In the genomic region with DNA sequence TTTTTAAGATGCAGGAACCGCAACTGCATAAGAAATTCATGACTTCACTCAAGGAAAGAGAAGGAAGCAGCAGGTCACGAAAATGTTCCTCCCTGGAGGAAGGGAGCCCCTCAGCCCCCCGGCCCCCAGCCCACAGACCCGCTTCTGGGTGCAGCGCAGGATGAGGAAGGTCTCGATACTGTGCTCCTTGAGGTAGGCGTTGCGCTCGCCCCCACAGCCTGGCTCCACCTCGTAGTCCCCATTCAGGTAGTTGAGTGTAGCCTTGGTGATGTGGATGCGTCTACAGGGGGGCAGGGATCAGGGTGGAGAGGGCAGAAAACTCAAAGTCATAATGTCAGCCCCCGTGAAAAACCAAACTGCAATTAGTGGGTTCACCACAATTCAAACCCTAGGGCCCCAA, we compare ENCODE assay signal across 21 cellular contexts.
"Had no signal": no experiment of that assay in that cellular context is flagged by ENCODE, and none has a peak within 500 bp of the region (broad histone marks: within the 10 kb centered on the region; RNA-seq: fewer than 3 reads in every experiment).

No MANE protein-coding gene starts in this region.

- H3K9me3 ChIP-seq: MG63, Peyer's patch, SK-N-SH had no signal

- H3K4me3 ChIP-seq: MG63, PC-9, Peyer's patch had no signal

- H3K9ac ChIP-seq: SK-N-SH had no signal

- H3K27me3 ChIP-seq: Peyer's patch had no signal

- H3K36me3 ChIP-seq: MG63, Peyer's patch had no signal

- H3K27ac ChIP-seq: PC-9, Peyer's patch had no signal

- H3K4me2 ChIP-seq: PC-9, SK-N-SH had no signal

- DNase-seq: IMR-90, Karpas-422, KG1, MG63, NCI-H1092, NCI-H1105 treated with DMSO at 0.1 percent for 48 hours, NCI-H1417 treated with DMSO at 0.1 percent for 48 hours, NCI-H146, NCI-H1694 treated with DMSO at 0.1 percent for 48 hours, NCI-H1930, NCI-H2081, NCI-H2107, NCI-H2227 treated with DMSO at 0.1 percent for 48 hours, NCI-H524 treated with DMSO at 0.1 percent for 48 hours, NCI-H69, NCI-H774, PC-9, Peyer's patch, SHP77, SK-N-SH, SW 1271 had no signal
